Comparison of ENCODE assay signal across 8 cellular contexts in the genomic region with DNA sequence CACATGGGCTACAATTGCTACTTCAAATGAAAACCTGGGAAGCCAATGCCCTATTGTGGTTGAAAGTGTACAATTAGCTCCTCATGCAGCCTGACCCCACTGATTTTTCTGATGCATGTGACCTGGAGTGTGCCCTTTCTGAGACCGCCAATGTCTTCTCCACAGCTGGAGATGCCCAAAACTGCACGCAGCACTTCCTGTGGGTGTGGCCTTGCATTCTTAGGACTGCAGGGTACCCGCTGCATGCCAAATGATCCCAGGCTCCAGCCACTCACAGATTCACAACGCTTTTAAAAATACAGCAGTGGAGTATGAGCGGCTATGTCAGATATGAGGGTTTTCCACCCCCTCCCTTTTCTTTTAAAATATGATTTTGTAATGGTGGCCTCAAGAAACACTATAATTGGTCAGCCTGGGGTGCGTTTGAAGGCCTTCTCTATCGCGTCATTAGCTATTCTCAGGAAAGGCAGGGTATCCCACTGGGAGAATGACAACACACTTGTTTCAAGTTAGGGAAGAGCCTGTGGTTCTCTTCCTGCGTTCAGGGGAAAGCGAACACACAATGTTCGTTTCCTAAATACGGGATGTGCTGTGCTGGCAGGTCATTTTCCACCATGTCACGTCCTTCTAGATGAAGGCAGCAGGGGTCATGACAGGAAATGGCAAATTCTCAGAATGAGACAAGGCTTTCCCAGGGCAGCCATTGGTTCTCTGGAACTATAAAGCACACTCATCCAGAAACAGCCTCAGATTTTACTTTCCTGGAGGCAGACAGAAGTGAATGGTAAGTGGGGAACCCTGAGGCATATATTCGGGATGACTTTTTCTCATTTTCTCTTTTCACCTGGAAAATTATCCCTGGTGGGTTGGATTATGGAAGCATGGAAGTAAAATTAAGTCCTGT. TPM values are rescaled to one million over a fixed set of nuclear protein-coding genes. Genes with fewer than 3 reads are reported as not detected.
DNase-seq lines count a peak whose midpoint lies in the region; ATAC-seq and TF ChIP-seq lines count a peak whose summit lies in the region.

A gene with protein sequence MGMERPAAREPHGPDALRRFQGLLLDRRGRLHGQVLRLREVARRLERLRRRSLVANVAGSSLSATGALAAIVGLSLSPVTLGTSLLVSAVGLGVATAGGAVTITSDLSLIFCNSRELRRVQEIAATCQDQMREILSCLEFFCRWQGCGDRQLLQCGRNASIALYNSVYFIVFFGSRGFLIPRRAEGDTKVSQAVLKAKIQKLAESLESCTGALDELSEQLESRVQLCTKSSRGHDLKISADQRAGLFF (plus strand): TSS at position 749 of the 904 bp plus-strand sequence. CDS start 33 bp downstream, at position 782.

- peak within 1 kb of the TSS; percentile 60 for H3K27ac Mint-ChIP-seq in activated T-helper 2 cell treated with anti-CD3 and anti-CD28 coated beads, Interferon-gamma antibody, Interleukin-2, Interleukin-4, amounts not matched to agents 10 μg/mL and 5 μg/mL and 100 μg/mL, durations not matched to agents 14 hours and 24 hours and 36 hours

- TF ChIP-seq POLR2A in heart left ventricle (IDR thresholded peaks at IDR 0.05), result peak; percentile 39 to 95

- H3K27ac ChIP-seq in HUES48 (ENCODE audit: low read depth, low read length) (peak within 1 kb of the TSS; percentile 78), heart left ventricle (peak within 1 kb of the TSS; percentile 72 to 99 (median 95))

- H3K4me3 ChIP-seq in HUES48 (ENCODE audit: low read depth, low read length) (peak within 1 kb of the TSS; percentile 58), heart left ventricle (peak within 1 kb of the TSS; percentile 8 to 85 (median 74)), retinal pigment epithelial cell (ENCODE audit: low read length) (peak within 1 kb of the TSS; percentile 45)

- no peaks in the 10 kb centered on the region for H3K9me3 Mint-ChIP-seq in activated T-helper 2 cell treated with anti-CD3 and anti-CD28 coated beads, Interferon-gamma antibody, Interleukin-2, Interleukin-4, amounts not matched to agents 10 μg/mL and 5 μg/mL and 100 μg/mL, durations not matched to agents 14 hours and 24 hours and 36 hours

- no peaks in the 10 kb centered on the region for H3K27me3 Mint-ChIP-seq in activated T-helper 2 cell treated with anti-CD3 and anti-CD28 coated beads, Interferon-gamma antibody, Interleukin-2, Interleukin-4, amounts not matched to agents 10 μg/mL and 5 μg/mL and 100 μg/mL, durations not matched to agents 14 hours and 24 hours and 36 hours (ENCODE audit: low read depth)

- ATAC-seq in heart left ventricle, result peak; percentile 40 to 78 (median 60)
- no peak for ATAC-seq in GM21717 (IDR thresholded peaks at IDR 0.05; ENCODE audit: unreplicated experiment)

- intact Hi-C loops in activated T-helper 2 cell treated with anti-CD3 and anti-CD28 coated beads, Interferon-gamma antibody, Interleukin-2, Interleukin-4, amounts not matched to agents 10 μg/mL and 5 μg/mL and 100 μg/mL, durations not matched to agents 14 hours and 24 hours and 36 hours (cut with micrococcal nuclease), result loop anchor here (5.0 to 10.0 kb wide), 7 partner anchors 58 to 427 kb away; a partner anchor contains a TSS
- intact Hi-C loops in heart left ventricle (cut with DNase I), result loop anchor here in 8 of 10 donors (5.0 to 10.0 kb wide), 6 partner anchors 60 to 427 kb away; a partner anchor contains a TSS

- H3K36me3 Mint-ChIP-seq in activated T-helper 2 cell treated with anti-CD3 and anti-CD28 coated beads, Interferon-gamma antibody, Interleukin-2, Interleukin-4, amounts not matched to agents 10 μg/mL and 5 μg/mL and 100 μg/mL, durations not matched to agents 14 hours and 24 hours and 36 hours (ENCODE audit: low read depth), result peaks cover 2% of the 10 kb centered on the region

- WGBS in heart left ventricle, 4 donors, result 34 to 49% (median 43%) methylated on average over 14 of the region's 14 CpGs

- DNase-seq in activated T-helper 2 cell treated with anti-CD3 and anti-CD28 coated beads, Interferon-gamma antibody, Interleukin-2, Interleukin-4, amounts not matched to agents 10 μg/mL and 5 μg/mL and 100 μg/mL, durations not matched to agents 14 hours and 24 hours and 36 hours (ENCODE audit: low spot score), result no peak
- peak in 4 of 5 donors; percentile 70 to 83 (median 75) for DNase-seq in heart left ventricle
- no peak for DNase-seq in retinal pigment epithelial cell (ENCODE audit: low read depth)
- no peak for DNase-seq in stimulated activated naive CD4-positive, alpha-beta T cell (lab: John Stamatoyannopoulos, UW)
- no peak for DNase-seq in NCI-H345 (lab: John Stamatoyannopoulos, UW)
- no peak for DNase-seq in NOMO-1 treated with dmso at 0.1 percent for 144 hours (lab: John Stamatoyannopoulos, UW; ENCODE audit: unreplicated experiment)

- H3K4me3 Mint-ChIP-seq in activated T-helper 2 cell treated with anti-CD3 and anti-CD28 coated beads, Interferon-gamma antibody, Interleukin-2, Interleukin-4, amounts not matched to agents 10 μg/mL and 5 μg/mL and 100 μg/mL, durations not matched to agents 14 hours and 24 hours and 36 hours (ENCODE audit: low read depth), result peak within 1 kb of the TSS; percentile 75

- no peak for TF ChIP-seq CTCF in heart left ventricle (IDR thresholded peaks at IDR 0.05)
- no peak for TF ChIP-seq CTCF in retinal pigment epithelial cell (conservative IDR thresholded peaks at IDR 0.05; ENCODE audit: low read depth, low read length)

- H3K36me3 ChIP-seq in HUES48 (ENCODE audit: control insufficient read depth, insufficient read depth, low read length) (no peaks in the 10 kb centered on the region), heart left ventricle (no peaks in the 10 kb centered on the region)

- H3K9me3 ChIP-seq in HUES48 (ENCODE audit: control insufficient read depth, insufficient read depth, low read length) (no peaks in the 10 kb centered on the region), heart left ventricle (no peaks in the 10 kb centered on the region)

- H3K27me3 ChIP-seq in HUES48 (ENCODE audit: control insufficient read depth, insufficient read depth, low read length) (peaks cover 47% of the 10 kb centered on the region), heart left ventricle (no peaks in the 10 kb centered on the region)

- H3K4me1 ChIP-seq in HUES48 (ENCODE audit: control insufficient read depth, insufficient read depth, low read length) (peaks cover 22% of the 10 kb centered on the region), heart left ventricle (peaks cover 0 to 40% (median 24%) of the 10 kb centered on the region in 12 donors)

- no peak within 1 kb of the TSS for H3K9ac ChIP-seq in HUES48 (ENCODE audit: low read depth, low read length)

- peaks cover 34% of the 10 kb centered on the region for H3K4me1 Mint-ChIP-seq in activated T-helper 2 cell treated with anti-CD3 and anti-CD28 coated beads, Interferon-gamma antibody, Interleukin-2, Interleukin-4, amounts not matched to agents 10 μg/mL and 5 μg/mL and 100 μg/mL, durations not matched to agents 14 hours and 24 hours and 36 hours (ENCODE audit: low read depth)

RNA-seq across cellular contexts. Expression of the gene that starts here (rescaled TPM):
- 5.3 and 6.0 TPM in 2 replicates for total RNA-seq in activated T-helper 2 cell treated with anti-CD3 and anti-CD28 coated beads, Interferon-gamma antibody, Interleukin-2, Interleukin-4, amounts not matched to agents 10 μg/mL and 5 μg/mL and 100 μg/mL, durations not matched to agents 14 hours and 24 hours and 36 hours
- 10 to 100 TPM in 8 of 9 donors, 1 to 10 TPM in 1; 7.8 to 45.0 (median 15.2) TPM for total RNA-seq in heart left ventricle
- polyA plus RNA-seq in heart left ventricle, result 10 to 100 TPM in 1 of 2 donors, 1 to 10 TPM in 1; 7.1 to 24.6 TPM

Comparison
In these comparisons a context has a peak if more than half of its experiments do, and no peak if none do; other contexts are left out.
1. DNase-seq: peak in heart left ventricle (4 of 5); none in activated T-helper 2 cell treated with anti-CD3 and anti-CD28 coated beads, Interferon-gamma antibody, Interleukin-2, Interleukin-4, amounts not matched to agents 10 μg/mL and 5 μg/mL and 100 μg/mL, durations not matched to agents 14 hours and 24 hours and 36 hours (single experiment), retinal pigment epithelial cell (single experiment), stimulated activated naive CD4-positive, alpha-beta T cell (0 of 6), NCI-H345 (single experiment) and NOMO-1 treated with dmso at 0.1 percent for 144 hours (single experiment).
2. Peak in every context shown above with its lines, with median percentiles within 50 percentile points of each other: H3K4me3 ChIP-seq.